ENCODE assay signal across 6 cellular contexts in genomic region chr20:61646986-61647385, GRCh38.
"Had no signal": no experiment of that assay in that cellular context is flagged by ENCODE, and none has a peak within 500 bp of the region (broad histone marks: within the 10 kb centered on the region; RNA-seq: fewer than 3 reads in every experiment).

No MANE protein-coding gene starts in this region.

- H3K4me3 ChIP-seq: K562 had no signal

- H3K4me1 Mint-ChIP-seq: IgD-negative memory B cell had no signal

- H3K27ac Mint-ChIP-seq: IgD-negative memory B cell had no signal

- H3K36me3 Mint-ChIP-seq: IgD-negative memory B cell had no signal

- FAIRE-seq: HepG2, K562 had no signal

- ATAC-seq: HepG2, K562 had no signal

- H3K27ac ChIP-seq: HL-60 had no signal

- DNase-seq: IMR-90, KBM-7 had no signal
